ENCODE assay signal across 8 cellular contexts in genomic region chr6:46653439-46653942, GRCh38. TPM values are rescaled to one million over a fixed set of nuclear protein-coding genes. Genes with fewer than 3 reads are reported as not detected.
DNase-seq lines count a peak whose midpoint lies in the region; ATAC-seq and TF ChIP-seq lines count a peak whose summit lies in the region.

No MANE protein-coding gene starts in this region.

- no peaks in the 10 kb centered on the region for H3K36me3 ChIP-seq in neuronal stem cell (replicated peaks in 1 of 2; ENCODE audit: control insufficient read depth in 2 of 2, insufficient read depth in 2 of 2, low read length in 2 of 2)

- H3K27ac ChIP-seq in CD4-positive, alpha-beta T cell (ENCODE audit: low read depth, low read length), result no peak overlapping the region
- no peak overlapping the region for H3K27ac ChIP-seq in neuronal stem cell (replicated peaks; ENCODE audit: low read length)

- no peaks in the 10 kb centered on the region for H3K9me3 Mint-ChIP-seq in CD4-positive, alpha-beta T cell
- no peaks in the 10 kb centered on the region for H3K9me3 Mint-ChIP-seq in effector memory CD8-positive, alpha-beta T cell

- no peak overlapping the region for H2BK120ac ChIP-seq in neuronal stem cell (ENCODE audit: low read depth, low read length)

- POLR2A ChIA-PET in CD4-positive, alpha-beta T cell (lab: Charles Lee), result no interaction called here

- no peak for DNase-seq in CD4-positive, alpha-beta T cell
- DNase-seq in LNCaP clone FGC (ENCODE audit: low read depth), result no peak
- DNase-seq in effector memory CD8-positive, alpha-beta T cell, result no peak
- DNase-seq in neuronal stem cell (ENCODE audit: low spot score), result no peak
- no peak for DNase-seq in stimulated activated CD8-positive, alpha-beta memory T cell treated with anti-CD3 and anti-CD28 coated beads, Interleukin-4, amount 100 ng/mL, for 48 hours

- H2BK15ac ChIP-seq in neuronal stem cell (ENCODE audit: low read length), result no peak overlapping the region

- no peak overlapping the region for H2AK5ac ChIP-seq in neuronal stem cell (ENCODE audit: low read depth, low read length)

- H3K27me3 Mint-ChIP-seq in CD4-positive, alpha-beta T cell, result peaks cover 68% of the 10 kb centered on the region
- peaks cover 57 to 65% of the 10 kb centered on the region in 2 donors for H3K27me3 Mint-ChIP-seq in effector memory CD8-positive, alpha-beta T cell

- CTCF ChIA-PET in CD4-positive, alpha-beta T cell (lab: Charles Lee), result no interaction called here

- no peak overlapping the region for H3K4ac ChIP-seq in neuronal stem cell (ENCODE audit: low read length)

- H3K23ac ChIP-seq in neuronal stem cell (ENCODE audit: low read depth, low read length, poor library complexity), result no peak overlapping the region

- H2BK5ac ChIP-seq in neuronal stem cell (ENCODE audit: low read length), result no peak overlapping the region

- WGBS in neuronal stem cell (ENCODE audit: extremely low coverage in 2 of 2, insufficient read length in 2 of 2, insufficient replicate concordance in 1 of 2), 2 donors, result no CpG with 5 or more reads among the region's 9 CpGs

- H3K79me1 ChIP-seq in neuronal stem cell (ENCODE audit: low read depth, low read length), result peaks cover 3% of the 10 kb centered on the region

- peak overlapping the region; percentile 97 for H3K18ac ChIP-seq in neuronal stem cell (ENCODE audit: low read length)

- peaks cover 0 to 2% of the 10 kb centered on the region in 2 donors for H3K4me1 ChIP-seq in neuronal stem cell (ENCODE audit: control insufficient read depth in 2 of 2, insufficient read depth in 1 of 2, low read depth in 1 of 2, low read length in 2 of 2)

- no peak for ATAC-seq in CD4-positive, alpha-beta T cell (ENCODE audit: poor library complexity)
- ATAC-seq in effector memory CD8-positive, alpha-beta T cell (replicated peaks), result no peak
- no peak for ATAC-seq in HG03025 (IDR thresholded peaks at IDR 0.05; ENCODE audit: low FRiP score, unreplicated experiment)
- no peak for ATAC-seq in HG03460 (IDR thresholded peaks at IDR 0.05; ENCODE audit: unreplicated experiment)
- ATAC-seq in HG03469 (IDR thresholded peaks at IDR 0.05; ENCODE audit: unreplicated experiment), result no peak

- H3K4me3 ChIP-seq in LNCaP clone FGC (ENCODE audit: low read depth, low read length) (peak overlapping the region; percentile 88), neuronal stem cell (ENCODE audit: low read length in 2 of 2) (peak overlapping the region; percentile 77 to 97)

- no peak overlapping the region for H3K14ac ChIP-seq in neuronal stem cell (ENCODE audit: low read length)

- H4K8ac ChIP-seq in neuronal stem cell (ENCODE audit: low read depth, low read length), result no peak overlapping the region

- peak overlapping the region; percentile 87 for H3K9ac ChIP-seq in neuronal stem cell (ENCODE audit: low read depth, low read length, poor library complexity)

- no peaks in the 10 kb centered on the region for H3K36me3 Mint-ChIP-seq in CD4-positive, alpha-beta T cell (ENCODE audit: low read depth)
- H3K36me3 Mint-ChIP-seq in effector memory CD8-positive, alpha-beta T cell (ENCODE audit: insufficient read depth), result no peaks in the 10 kb centered on the region

- intact Hi-C loops in CD4-positive, alpha-beta T cell (cut with DNase I, micrococcal nuclease), result loop anchor here in 1 of 2 experiments (5.0 kb wide), 1 partner anchor 481 kb away; the partner anchor contains the start of gene ENPP5

- no peak for TF ChIP-seq CTCF in CD4-positive, alpha-beta T cell (IDR thresholded peaks at IDR 0.05)
- no peak for TF ChIP-seq CTCF in LNCaP clone FGC (IDR thresholded peaks at IDR 0.05; ENCODE audit: control insufficient read depth, extremely low read depth, insufficient read depth)

- no peak overlapping the region for H3K27ac Mint-ChIP-seq in CD4-positive, alpha-beta T cell
- no peak overlapping the region for H3K27ac Mint-ChIP-seq in effector memory CD8-positive, alpha-beta T cell

- peak overlapping the region; percentile 100 for H2AFZ ChIP-seq in neuronal stem cell (ENCODE audit: low read length)

- H3K4me1 Mint-ChIP-seq in CD4-positive, alpha-beta T cell (ENCODE audit: low read depth), result peaks cover 15% of the 10 kb centered on the region
- H3K4me1 Mint-ChIP-seq in effector memory CD8-positive, alpha-beta T cell (ENCODE audit: low read depth in 2 of 2), result peaks cover 13 to 14% of the 10 kb centered on the region in 2 donors

- H2BK12ac ChIP-seq in neuronal stem cell (ENCODE audit: low read length), result no peak overlapping the region

- peak overlapping the region; percentile 82 for H3K4me2 ChIP-seq in neuronal stem cell (ENCODE audit: insufficient read depth, low read length, poor library complexity, severe bottlenecking)

- H4K91ac ChIP-seq in neuronal stem cell (ENCODE audit: low read depth, low read length, poor library complexity), result no peak overlapping the region

- H3K27me3 ChIP-seq in CD4-positive, alpha-beta T cell (ENCODE audit: control insufficient read depth, insufficient read depth, low read length), result peaks cover 39% of the 10 kb centered on the region
- H3K27me3 ChIP-seq in neuronal stem cell (ENCODE audit: control insufficient read depth in 3 of 3, insufficient read depth in 3 of 3, low read depth in 1 of 3, low read length in 3 of 3), result peaks cover 0 to 39% (median 0%) of the 10 kb centered on the region in 3 experiments

- H3K9me3 ChIP-seq in CD4-positive, alpha-beta T cell (ENCODE audit: control insufficient read depth, low read length), result no peaks in the 10 kb centered on the region
- H3K9me3 ChIP-seq in neuronal stem cell (replicated peaks in 1 of 2; ENCODE audit: control insufficient read depth in 2 of 2, insufficient read depth in 1 of 2, low read depth in 1 of 2, low read length in 2 of 2), result no peaks in the 10 kb centered on the region

- peak overlapping the region; percentile 84 for H3K4me3 Mint-ChIP-seq in CD4-positive, alpha-beta T cell
- H3K4me3 Mint-ChIP-seq in effector memory CD8-positive, alpha-beta T cell, result peak overlapping the region; percentile 83 to 86

RNA-seq across cellular contexts. Expression of gene SLC25A27, which starts 0.7 kb away (rescaled TPM):
- total RNA-seq in CD4-positive, alpha-beta T cell, result 1 to 10 TPM; 1.2 to 1.5 TPM
- polyA plus RNA-seq in neuronal stem cell (2013, experiment 1 of 2), result 18.6 TPM
- 15.3 TPM for polyA plus RNA-seq in neuronal stem cell (2013, experiment 2 of 2)

RNA-seq across cellular contexts. Expression of gene CYP39A1, which starts 0.9 kb away (rescaled TPM):
- total RNA-seq in CD4-positive, alpha-beta T cell, result not detected
- polyA plus RNA-seq in neuronal stem cell (2013, experiment 1 of 2), result 4.2 TPM
- polyA plus RNA-seq in neuronal stem cell (2013, experiment 2 of 2), result 4.4 TPM

RNA-seq across cellular contexts. Expression of gene TDRD6, which starts 34.2 kb away (rescaled TPM):
- total RNA-seq in CD4-positive, alpha-beta T cell, result not detected
- polyA plus RNA-seq in neuronal stem cell (2013, experiment 1 of 2), result 0.04 TPM
- polyA plus RNA-seq in neuronal stem cell (2013, experiment 2 of 2), result 0.06 TPM
